23 cellular contexts compared by ENCODE assay signal in genomic region chr16:11290102-11290893, GRCh38. TPM values are rescaled to one million over a fixed set of nuclear protein-coding genes. Genes with fewer than 3 reads are reported as not detected.
"Had no signal": no experiment of that assay in that cellular context is flagged by ENCODE, and none has a peak within 500 bp of the region (broad histone marks: within the 10 kb centered on the region; RNA-seq: fewer than 3 reads in every experiment).

No MANE protein-coding gene starts in this region.

- H3K27ac Mint-ChIP-seq: activated CD8-positive, alpha-beta T cell treated with anti-CD3 and anti-CD28 coated beads for 36 hours; activated T-cell treated with anti-CD3 and anti-CD28 coated beads, Interleukin-2, amount 50 U/mL, for 72 hours; activated T-helper 2 cell treated with anti-CD3 and anti-CD28 coated beads, Interferon-gamma antibody, Interleukin-2, Interleukin-4, amounts not matched to agents 10 μg/mL and 5 μg/mL and 100 μg/mL, durations not matched to agents 14 hours and 24 hours and 36 hours; T-helper 1 cell treated with Interleukin-12 subunit alpha and Interleukin-12 subunit beta and Interleukin-4 antibody, amounts not matched to agents 30 μg/mL and 1 μg/mL, for 36 hours had no signal

- ATAC-seq: activated CD4-positive, CD25-positive, alpha-beta regulatory T cell treated with anti-CD3 and anti-CD28 coated beads, Interleukin-2, amount 50 U/mL, for 24 hours; activated CD8-positive, alpha-beta T cell treated with anti-CD3 and anti-CD28 coated beads for 36 hours; activated T-cell treated with anti-CD3 and anti-CD28 coated beads, Interleukin-2, amount 50 U/mL, for 72 hours; body of pancreas; PC-3 had no signal

- FAIRE-seq: bronchial epithelial cell, RCC 7860 had no signal

- H3K27ac ChIP-seq: ascending aorta, body of pancreas had no signal

- H3K4me3 ChIP-seq: ascending aorta, body of pancreas, MG63 had no signal

- H3K4me1 ChIP-seq: ascending aorta, body of pancreas had no signal

- H3K9me3 Mint-ChIP-seq: activated CD8-positive, alpha-beta T cell treated with anti-CD3 and anti-CD28 coated beads for 36 hours; activated T-cell treated with anti-CD3 and anti-CD28 coated beads, Interleukin-2, amount 50 U/mL, for 72 hours; activated T-helper 2 cell treated with anti-CD3 and anti-CD28 coated beads, Interferon-gamma antibody, Interleukin-2, Interleukin-4, amounts not matched to agents 10 μg/mL and 5 μg/mL and 100 μg/mL, durations not matched to agents 14 hours and 24 hours and 36 hours; T-helper 1 cell treated with Interleukin-12 subunit alpha and Interleukin-12 subunit beta and Interleukin-4 antibody, amounts not matched to agents 30 μg/mL and 1 μg/mL, for 36 hours had no signal

- H3K4me3 Mint-ChIP-seq: activated CD8-positive, alpha-beta T cell treated with anti-CD3 and anti-CD28 coated beads for 36 hours; activated T-cell treated with anti-CD3 and anti-CD28 coated beads, Interleukin-2, amount 50 U/mL, for 72 hours; T-helper 1 cell treated with Interleukin-12 subunit alpha and Interleukin-12 subunit beta and Interleukin-4 antibody, amounts not matched to agents 30 μg/mL and 1 μg/mL, for 36 hours had no signal

- H3K27me3 ChIP-seq: ascending aorta, body of pancreas, MG63 had no signal

- H3K9me3 ChIP-seq: ascending aorta, body of pancreas, MG63 had no signal

- H3K36me3 ChIP-seq: ascending aorta, MG63 had no signal

- DNase-seq: activated CD4-positive, alpha-beta T cell treated with anti-CD3 and anti-CD28 coated beads for 4 hours; activated CD8-positive, alpha-beta memory T cell treated with anti-CD3 and anti-CD28 coated beads, Interleukin-2, amount 50 U/mL, for 4 hours; activated CD8-positive, alpha-beta T cell treated with anti-CD3 and anti-CD28 coated beads for 36 hours; activated gamma-delta T cell treated with Interleukin-2 at 50 U/mL for 16 hours; activated naive CD4-positive, alpha-beta T cell treated with anti-CD3 and anti-CD28 coated beads, Interleukin-2, amount 50 U/mL, for 16 hours; activated T-cell treated with anti-CD3 and anti-CD28 coated beads, Interleukin-2, amount 50 U/mL, for 72 hours; body of pancreas; MG63; MV-4-11; NCI-H1092 treated with DMSO at 0.1 percent for 48 hours; NCI-H1417 treated with DMSO at 0.1 percent for 48 hours; NCI-H1694; NCI-H2029; NCI-H524; PC-3; SHP77 had no signal

RNA-seq across cellular contexts. Expression of gene PRM1, which starts 9.2 kb away (rescaled TPM):
- total RNA-seq: activated CD8-positive, alpha-beta T cell treated with anti-CD3 and anti-CD28 coated beads for 36 hours; activated T-cell treated with anti-CD3 and anti-CD28 coated beads, Interleukin-2, amount 50 U/mL, for 72 hours; activated T-helper 2 cell treated with anti-CD3 and anti-CD28 coated beads, Interferon-gamma antibody, Interleukin-2, Interleukin-4, amounts not matched to agents 10 μg/mL and 5 μg/mL and 100 μg/mL, durations not matched to agents 14 hours and 24 hours and 36 hours; ascending aorta; body of pancreas; bronchial epithelial cell; PC-3; SK-MEL-5 had no signal

RNA-seq across cellular contexts. Expression of gene PRM2, which starts 14.0 kb away (rescaled TPM):
- total RNA-seq: activated CD8-positive, alpha-beta T cell treated with anti-CD3 and anti-CD28 coated beads for 36 hours; activated T-cell treated with anti-CD3 and anti-CD28 coated beads, Interleukin-2, amount 50 U/mL, for 72 hours; activated T-helper 2 cell treated with anti-CD3 and anti-CD28 coated beads, Interferon-gamma antibody, Interleukin-2, Interleukin-4, amounts not matched to agents 10 μg/mL and 5 μg/mL and 100 μg/mL, durations not matched to agents 14 hours and 24 hours and 36 hours; ascending aorta; body of pancreas; bronchial epithelial cell; PC-3; SK-MEL-5 had no signal

RNA-seq across cellular contexts. Expression of gene PRM3, which starts 16.9 kb away (rescaled TPM):
- total RNA-seq: activated CD8-positive, alpha-beta T cell treated with anti-CD3 and anti-CD28 coated beads for 36 hours; activated T-cell treated with anti-CD3 and anti-CD28 coated beads, Interleukin-2, amount 50 U/mL, for 72 hours; activated T-helper 2 cell treated with anti-CD3 and anti-CD28 coated beads, Interferon-gamma antibody, Interleukin-2, Interleukin-4, amounts not matched to agents 10 μg/mL and 5 μg/mL and 100 μg/mL, durations not matched to agents 14 hours and 24 hours and 36 hours; ascending aorta; body of pancreas; bronchial epithelial cell; PC-3; SK-MEL-5 had no signal

RNA-seq across cellular contexts. Expression of gene TNP2, which starts 21.2 kb away (rescaled TPM):
- total RNA-seq: activated CD8-positive, alpha-beta T cell treated with anti-CD3 and anti-CD28 coated beads for 36 hours; activated T-cell treated with anti-CD3 and anti-CD28 coated beads, Interleukin-2, amount 50 U/mL, for 72 hours; activated T-helper 2 cell treated with anti-CD3 and anti-CD28 coated beads, Interferon-gamma antibody, Interleukin-2, Interleukin-4, amounts not matched to agents 10 μg/mL and 5 μg/mL and 100 μg/mL, durations not matched to agents 14 hours and 24 hours and 36 hours; ascending aorta; body of pancreas; bronchial epithelial cell; PC-3; SK-MEL-5 had no signal
